In genomic region chr6:137222376-137222775, GRCh38 we compare ENCODE assay signal across 11 cellular contexts. TPM values are rescaled to one million over a fixed set of nuclear protein-coding genes. Genes with fewer than 3 reads are reported as not detected.
A peak's percentile ranks its signal among the peaks of the same experiment; 100 is the strongest.
DNase-seq lines count a peak whose midpoint lies in the region; ATAC-seq, FAIRE-seq and TF ChIP-seq lines count a peak whose summit lies in the region.
"Had no signal": no experiment of that assay in that cellular context is flagged by ENCODE, and none has a peak within 500 bp of the region (broad histone marks: within the 10 kb centered on the region; RNA-seq: fewer than 3 reads in every experiment).

No MANE protein-coding gene starts in this region.

- ATAC-seq in K562 (no peak), mucosa of descending colon (no peak)

- WGBS in K562 (ENCODE audit: insufficient coverage, low coverage, missing lambda C conversion rate) = 62% methylated on average over 3 of the region's 3 CpGs

- no peak for TF ChIP-seq RAD21 in K562 (CRISPR knock-in tag; conservative IDR thresholded peaks at IDR 0.05 in 1 of 2, IDR thresholded peaks at IDR 0.05 in 1 of 2)

- H3K9me3 ChIP-seq in K562 (replicated peaks; ENCODE audit: control insufficient read depth, insufficient read depth, low read depth, low read length) = no peaks in the 10 kb centered on the region
- no peaks in the 10 kb centered on the region for H3K9me3 ChIP-seq in muscle layer of duodenum (ENCODE audit: control insufficient read depth in 1 of 2, low read length in 2 of 2)
- no peaks in the 10 kb centered on the region for H3K9me3 ChIP-seq in mucosa of descending colon

- in situ Hi-C loops in K562 (cut with MboI) = no loop called here
- in situ Hi-C loops in brain microvascular endothelial cell (cut with HindIII; ENCODE audit: low pct_ligation_motif_present, low sequenced_read_pairs) = no loop called here

- CTCF ChIA-PET in K562 (lab: Yijun Ruan, JAX; ENCODE audit: low intra/inter-chr PET ratio) = interaction anchor here (0.6 kb wide), 1 partner anchor 611 kb away, joined by 3 read pairs; no protein-coding TSS in a partner anchor

- no TSS peak for BruUV-seq in K562 (replicated peaks; lab: Mats Ljungman, UMichigan)

- no peak for FAIRE-seq in K562 (lab: Jason Lieb, UNC)

- TF ChIP-seq EP300 in K562 (IDR thresholded peaks at IDR 0.05; ENCODE audit: low read length) = no peak

- intact Hi-C loops in K562 (cut with micrococcal nuclease) (no loop called here), mucosa of descending colon (cut with DNase I, micrococcal nuclease) (no loop called here)

- no peaks in the 10 kb centered on the region for H3K36me3 ChIP-seq in K562 (ENCODE audit: control insufficient read depth, insufficient read depth, low read length)
- H3K36me3 ChIP-seq in muscle layer of duodenum (ENCODE audit: control insufficient read depth in 1 of 2, insufficient read depth in 2 of 2, low read length in 2 of 2) = peaks cover 0 to 9% of the 10 kb centered on the region in 2 donors
- no peaks in the 10 kb centered on the region for H3K36me3 ChIP-seq in mucosa of descending colon (ENCODE audit: low read depth)
- no peaks in the 10 kb centered on the region for H3K36me3 ChIP-seq in brain microvascular endothelial cell (replicated peaks)

- DNase-seq in AML-193 (lab: John Stamatoyannopoulos, UW) = peak; percentile 94 to 98
- peak; percentile 89 for DNase-seq in MV-4-11 (lab: John Stamatoyannopoulos, UW)
- DNase-seq in K562 (ENCODE audit: extremely low read depth in 1 of 4, low spot score in 3 of 4) = no peak
- no peak for DNase-seq in mucosa of descending colon
- no peak for DNase-seq in GM19238 (ENCODE audit: insufficient read length, low spot score)
- no peak for DNase-seq in stimulated activated CD8-positive, alpha-beta memory T cell treated with anti-CD3 and anti-CD28 coated beads, Interleukin-4, amount 100 ng/mL, for 48 hours
- DNase-seq in brain microvascular endothelial cell = no peak
- DNase-seq: kidney glomerular epithelial cell, NCI-H226 had no signal

- H3K4me1 ChIP-seq in K562 (replicated peaks in 1 of 2; ENCODE audit: control insufficient read depth in 2 of 2, insufficient read depth in 2 of 2, low read length in 2 of 2) (peaks cover 14 to 46% of the 10 kb centered on the region in 2 experiments), muscle layer of duodenum (ENCODE audit: control insufficient read depth in 1 of 2, insufficient read depth in 2 of 2, low read length in 2 of 2) (peaks cover 3 to 8% of the 10 kb centered on the region in 2 donors), mucosa of descending colon (ENCODE audit: low read depth) (peaks cover 13% of the 10 kb centered on the region)

- H3K4me2 ChIP-seq in K562 (ENCODE audit: insufficient read depth, low read length) = no peak overlapping the region

- no peak overlapping the region for H3K4me3 ChIP-seq in K562
- no peak overlapping the region for H3K4me3 ChIP-seq in muscle layer of duodenum (ENCODE audit: low read depth in 1 of 2, low read length in 2 of 2)
- no peak overlapping the region for H3K4me3 ChIP-seq in mucosa of descending colon
- no peak overlapping the region for H3K4me3 ChIP-seq in brain microvascular endothelial cell (ENCODE audit: low read depth, low read length)

- H3K9ac ChIP-seq in K562 (ENCODE audit: insufficient read depth in 1 of 2, low read depth in 2 of 2, low read length in 2 of 2) = no peak overlapping the region

- H3K9me1 ChIP-seq in K562 (ENCODE audit: control insufficient read depth, insufficient read depth, low read length) = no peaks in the 10 kb centered on the region

- H4K20me1 ChIP-seq in K562 (replicated peaks; ENCODE audit: control insufficient read depth, insufficient read depth, low read length) = peaks cover 1% of the 10 kb centered on the region; the same call in 1 of the 2 replicates

- no peak for TF ChIP-seq POLR2A in K562 (conservative IDR thresholded peaks at IDR 0.05)

- peaks cover 18% of the 10 kb centered on the region for H3K79me2 ChIP-seq in K562 (ENCODE audit: control insufficient read depth, insufficient read depth, low read length)

- H2AFZ ChIP-seq in K562 (ENCODE audit: low read depth, low read length) = peak overlapping the region; percentile 48; the same call in 1 of the 2 replicates

- H3K27ac ChIP-seq in K562 (ENCODE audit: extremely low read depth, low read depth, low read length) (peak overlapping the region; percentile 13; the same call in 1 of the 3 replicates), muscle layer of duodenum (ENCODE audit: low read length) (peak overlapping the region; percentile 71), brain microvascular endothelial cell (no peak overlapping the region)

- no peaks in the 10 kb centered on the region for H3K27me3 ChIP-seq in K562 (ENCODE audit: control insufficient read depth in 2 of 2, insufficient read depth in 2 of 2, low read length in 2 of 2)
- H3K27me3 ChIP-seq in muscle layer of duodenum (ENCODE audit: low read depth, low read length) = no peaks in the 10 kb centered on the region
- H3K27me3 ChIP-seq in brain microvascular endothelial cell (replicated peaks) = no peaks in the 10 kb centered on the region

- TF ChIP-seq CTCF in K562 (IDR thresholded peaks at IDR 0.05 in 2 of 3, conservative IDR thresholded peaks at IDR 0.05 in 1 of 3; ENCODE audit: insufficient read depth in 2 of 3, low read depth in 1 of 3, low read length in 3 of 3) (no peak), mucosa of descending colon (IDR thresholded peaks at IDR 0.05) (no peak), brain microvascular endothelial cell (IDR thresholded peaks at IDR 0.05; ENCODE audit: low read depth, low read length, missing control alignments) (no peak)

- POLR2A ChIA-PET in K562 (lab: Yijun Ruan, JAX) = no interaction called here

TF ChIP-seq in K562, 482 proteins besides CTCF, POLR2A, EP300 and RAD21 (continues in another document):
- TF ChIP-seq MITF (IDR thresholded peaks at IDR 0.05) (no peak), SMAD3 (CRISPR knock-in tag; conservative IDR thresholded peaks at IDR 0.05) (0 out of 2 replicates have a peak, but pooled peaks have one; percentile 20), ELF2 (CRISPR knock-in tag; IDR thresholded peaks at IDR 0.05) (0 out of 2 replicates have a peak, but pooled peaks have one; percentile 56), MXI1 (IDR thresholded peaks at IDR 0.05; ENCODE audit: low read depth, low read length) (no peak)

RNA-seq across cellular contexts. Expression of gene IFNGR1, which starts 3.2 kb away (rescaled TPM):
- 20.6 and 45.2 TPM in 2 replicates for total RNA-seq in K562 (2011; cell fraction: chromatin; rRNA removed; ENCODE audit: low replicate concordance)
- 21.5 and 26.5 TPM in 2 replicates for total RNA-seq in K562 (2011; cell fraction: nucleolus; rRNA removed)
- 30.9 and 31.5 TPM in 2 replicates for total RNA-seq in K562 (2011; cell fraction: nucleoplasm; rRNA removed)
- 13.4 and 14.7 TPM in 2 replicates for total RNA-seq in K562 (2014; rRNA removed)
- total RNA-seq in K562 (2014; rRNA removed; fragmentation: Illumina TruSeq; extraction: Trizol) = 26.7 and 31.3 TPM in 2 replicates
- total RNA-seq in K562 (2015; rRNA removed; fragmentation: Illumina TruSeq; extraction: Trizol) = 33.4 and 38.9 TPM in 2 replicates
- 16.8 and 17.7 TPM in 2 replicates for total RNA-seq in K562 (2021)
- polyA plus RNA-seq in K562 (2011; rRNA removed) = 33.0 and 52.5 TPM in 2 replicates
- 4.8 and 21.0 TPM in 2 replicates for polyA plus RNA-seq in K562 (2011; cell fraction: cytosol; rRNA removed)
- polyA plus RNA-seq in K562 (2011; cell fraction: nucleus; rRNA removed) = 24.7 and 52.5 TPM in 2 replicates
- polyA plus RNA-seq in K562 (2012) = 22.6 and 25.6 TPM in 2 replicates
- 22.4 and 26.7 TPM in 2 replicates for polyA plus RNA-seq in K562 (2014; fragmentation: Illumina TruSeq; extraction: Trizol)
- 10 to 100 TPM; 41.5 to 47.0 TPM for polyA plus RNA-seq in K562 (2014; fragmentation: Nextera tagmentation; extraction: Ambion mirVana)
- polyA plus RNA-seq in K562 (2014; rRNA removed) = 19.3 and 21.2 TPM in 2 replicates
- 16.9 and 42.2 TPM in 2 replicates for polyA minus RNA-seq in K562 (2011; rRNA and poly(A)+ RNA removed)
- 8.5 and 22.1 TPM in 2 replicates for polyA minus RNA-seq in K562 (2011; cell fraction: cytosol; rRNA and poly(A)+ RNA removed)
- 11.8 and 45.1 TPM in 2 replicates for polyA minus RNA-seq in K562 (2011; cell fraction: nucleus; rRNA and poly(A)+ RNA removed)
- total RNA-seq in mucosa of descending colon = 100 to 1,000 TPM in 1 of 3 donors, 10 to 100 TPM in 2; 77.1 to 133 (median 97.6) TPM

RNA-seq across cellular contexts. Expression of gene IL22RA2, which starts 48.9 kb away (rescaled TPM):
- not detected in 2 replicates for total RNA-seq in K562 (2011; cell fraction: chromatin; rRNA removed; ENCODE audit: low replicate concordance)
- not detected in 2 replicates for total RNA-seq in K562 (2011; cell fraction: nucleolus; rRNA removed)
- not detected in 2 replicates for total RNA-seq in K562 (2011; cell fraction: nucleoplasm; rRNA removed)
- not detected in 2 replicates for total RNA-seq in K562 (2014; rRNA removed)
- not detected in 2 replicates for total RNA-seq in K562 (2014; rRNA removed; fragmentation: Illumina TruSeq; extraction: Trizol)
- not detected in 2 replicates for total RNA-seq in K562 (2015; rRNA removed; fragmentation: Illumina TruSeq; extraction: Trizol)
- not detected in 2 replicates for total RNA-seq in K562 (2021)
- not detected in 2 replicates for polyA plus RNA-seq in K562 (2011; rRNA removed)
- polyA plus RNA-seq in K562 (2011; cell fraction: cytosol; rRNA removed) = not detected in 2 replicates
- not detected in 2 replicates for polyA plus RNA-seq in K562 (2011; cell fraction: nucleus; rRNA removed)
- polyA plus RNA-seq in K562 (2012) = not detected in 2 replicates
- polyA plus RNA-seq in K562 (2014; fragmentation: Illumina TruSeq; extraction: Trizol) = not detected in 2 replicates
- not detected for polyA plus RNA-seq in K562 (2014; fragmentation: Nextera tagmentation; extraction: Ambion mirVana)
- 0.03 TPM in 1 of 2 replicates, not detected in the other for polyA plus RNA-seq in K562 (2014; rRNA removed)
- not detected in 2 replicates for polyA minus RNA-seq in K562 (2011; rRNA and poly(A)+ RNA removed)
- not detected in 2 replicates for polyA minus RNA-seq in K562 (2011; cell fraction: cytosol; rRNA and poly(A)+ RNA removed)
- not detected in 2 replicates for polyA minus RNA-seq in K562 (2011; cell fraction: nucleus; rRNA and poly(A)+ RNA removed)
- not detected for total RNA-seq in mucosa of descending colon
- total RNA-seq: fibroblast of lung had no signal
- polyA plus RNA-seq: fibroblast of lung had no signal

Comparison
In these comparisons a context has a peak if more than half of its experiments do, and no peak if none do; other contexts are left out.
1. DNase-seq: peak in AML-193 (2 of 2) and MV-4-11 (single experiment); none in K562 (0 of 4), mucosa of descending colon (0 of 3), GM19238 (single experiment), stimulated activated CD8-positive, alpha-beta memory T cell treated with anti-CD3 and anti-CD28 coated beads, Interleukin-4, amount 100 ng/mL, for 48 hours (single experiment) and brain microvascular endothelial cell (single experiment).